ENCODE assay signal across 12 cellular contexts in the genomic region with DNA sequence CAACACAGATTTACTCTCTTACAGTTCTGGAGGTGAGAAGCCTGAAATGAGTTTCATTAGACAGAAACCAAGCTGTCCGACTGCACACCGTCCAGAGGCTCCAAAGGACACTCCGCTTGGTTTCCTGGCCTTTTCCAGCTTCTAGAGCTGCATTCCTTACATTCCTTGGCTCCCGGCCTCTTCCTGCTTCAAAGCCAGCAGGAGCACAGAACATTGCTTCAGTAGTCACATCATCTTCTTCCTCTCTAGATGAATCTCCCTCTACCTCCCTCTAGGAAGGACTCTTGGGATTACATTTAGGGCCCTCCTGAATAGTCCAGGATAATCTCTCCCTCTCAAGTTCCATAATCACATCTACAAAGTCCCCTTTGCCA.
DNase-seq lines count a peak whose midpoint lies in the region; ATAC-seq and TF ChIP-seq lines count a peak whose summit lies in the region.
"Had no signal": no experiment of that assay in that cellular context is flagged by ENCODE, and none has a peak within 500 bp of the region (broad histone marks: within the 10 kb centered on the region; RNA-seq: fewer than 3 reads in every experiment).

No MANE protein-coding gene starts in this region.

- TF ChIP-seq CTCF in AG09319 (IDR thresholded peaks at IDR 0.05; ENCODE audit: low read depth, low read length) (peak; percentile 46), LNCaP clone FGC (IDR thresholded peaks at IDR 0.05; ENCODE audit: control insufficient read depth, extremely low read depth, insufficient read depth) (no peak), lung (IDR thresholded peaks at IDR 0.05; ENCODE audit: control extremely low read depth, extremely low read depth) (no peak)

- WGBS in lung, 2 donors = 40 to 58% methylated on average over 4 of the region's 4 CpGs

- intact Hi-C loops in CD4-positive, alpha-beta memory T cell (cut with micrococcal nuclease) = no loop called here

- H3K27me3 ChIP-seq in lung (ENCODE audit: control insufficient read depth, insufficient read depth) = no peaks in the 10 kb centered on the region
- H3K27me3 ChIP-seq in CD4-positive, alpha-beta memory T cell (ENCODE audit: insufficient read depth, low read length) = no peaks in the 10 kb centered on the region

- no peaks in the 10 kb centered on the region for H3K9me3 ChIP-seq in lung (ENCODE audit: control insufficient read depth in 2 of 2, insufficient read depth in 1 of 2, low read length in 1 of 2)
- no peaks in the 10 kb centered on the region for H3K9me3 ChIP-seq in CD4-positive, alpha-beta memory T cell (ENCODE audit: control insufficient read depth in 1 of 2, low read length in 2 of 2)

- DNase-seq in AG09319 (ENCODE audit: extremely low read depth, low read depth) (peak; percentile 61), LNCaP clone FGC (ENCODE audit: low read depth) (peak; percentile 8), dermis microvascular lymphatic vessel endothelial cell (ENCODE audit: low read depth in 2 of 2) (peak; percentile 3 to 70), lung (ENCODE audit: low spot score) (peak; percentile 68), caudate nucleus (lab: John Stamatoyannopoulos, UW) (no peak)
- no peak for DNase-seq in CD4-positive, alpha-beta memory T cell
- no peak for DNase-seq in activated naive CD8-positive, alpha-beta T cell treated with anti-CD3 and anti-CD28 coated beads for 36 hours
- DNase-seq: Karpas-422; stimulated activated naive CD8-positive, alpha-beta T cell treated with anti-CD3 and anti-CD28 coated beads, Interleukin-15, amount 100 ng/mL, for 72 hours; T-helper 9 cell had no signal

- H3K4me3 Mint-ChIP-seq in CD4-positive, alpha-beta memory T cell = no peak overlapping the region
- H3K4me3 Mint-ChIP-seq in activated naive CD8-positive, alpha-beta T cell treated with anti-CD3 and anti-CD28 coated beads for 36 hours = no peak overlapping the region
- H3K4me3 Mint-ChIP-seq: central memory CD8-positive, alpha-beta T cell; stimulated activated naive CD8-positive, alpha-beta T cell treated with anti-CD3 and anti-CD28 coated beads, Interleukin-15, amount 100 ng/mL, for 72 hours had no signal

- POLR2A ChIA-PET in CD4-positive, alpha-beta memory T cell (lab: Charles Lee; ENCODE audit: partially characterized antibody) = no interaction called here

- H3K4me3 ChIP-seq in LNCaP clone FGC (ENCODE audit: low read depth, low read length) (no peak overlapping the region), lung (no peak overlapping the region)
- no peak overlapping the region for H3K4me3 ChIP-seq in CD4-positive, alpha-beta memory T cell (ENCODE audit: low read length in 2 of 2)

- H3K36me3 ChIP-seq in lung (ENCODE audit: control insufficient read depth in 2 of 2, insufficient read depth in 2 of 2, low read length in 2 of 2) = no peaks in the 10 kb centered on the region
- no peaks in the 10 kb centered on the region for H3K36me3 ChIP-seq in CD4-positive, alpha-beta memory T cell (ENCODE audit: insufficient read depth, low read length)

- peaks cover 2 to 7% of the 10 kb centered on the region in 2 donors for H3K36me3 Mint-ChIP-seq in CD4-positive, alpha-beta memory T cell
- peaks cover 2% of the 10 kb centered on the region for H3K36me3 Mint-ChIP-seq in activated naive CD8-positive, alpha-beta T cell treated with anti-CD3 and anti-CD28 coated beads for 36 hours

- no peaks in the 10 kb centered on the region for H3K27me3 Mint-ChIP-seq in CD4-positive, alpha-beta memory T cell
- no peaks in the 10 kb centered on the region for H3K27me3 Mint-ChIP-seq in activated naive CD8-positive, alpha-beta T cell treated with anti-CD3 and anti-CD28 coated beads for 36 hours
- H3K27me3 Mint-ChIP-seq: central memory CD8-positive, alpha-beta T cell; stimulated activated naive CD8-positive, alpha-beta T cell treated with anti-CD3 and anti-CD28 coated beads, Interleukin-15, amount 100 ng/mL, for 72 hours had no signal

- H3K27ac ChIP-seq in lung (ENCODE audit: low read depth in 1 of 2, low read length in 1 of 2) (peak overlapping the region in 1 of 2 donors; percentile 45), caudate nucleus (ENCODE audit: low read depth, low read length) (no peak overlapping the region)
- no peak overlapping the region for H3K27ac ChIP-seq in CD4-positive, alpha-beta memory T cell (ENCODE audit: low read depth, low read length)

- no peaks in the 10 kb centered on the region for H3K4me1 Mint-ChIP-seq in CD4-positive, alpha-beta memory T cell
- H3K4me1 Mint-ChIP-seq in activated naive CD8-positive, alpha-beta T cell treated with anti-CD3 and anti-CD28 coated beads for 36 hours = no peaks in the 10 kb centered on the region
- H3K4me1 Mint-ChIP-seq: central memory CD8-positive, alpha-beta T cell; stimulated activated naive CD8-positive, alpha-beta T cell treated with anti-CD3 and anti-CD28 coated beads, Interleukin-15, amount 100 ng/mL, for 72 hours had no signal

- peaks cover 0 to 3% (median 0%) of the 10 kb centered on the region in 8 donors for H3K9me3 Mint-ChIP-seq in CD4-positive, alpha-beta memory T cell
- H3K9me3 Mint-ChIP-seq in activated naive CD8-positive, alpha-beta T cell treated with anti-CD3 and anti-CD28 coated beads for 36 hours = peaks cover 3% of the 10 kb centered on the region

- ATAC-seq in lung (ENCODE audit: insufficient read depth, low FRiP score) (peak; percentile 82), GM19324 (IDR thresholded peaks at IDR 0.05; ENCODE audit: low FRiP score, unreplicated experiment) (no peak)
- ATAC-seq: stimulated activated naive CD8-positive, alpha-beta T cell treated with anti-CD3 and anti-CD28 coated beads, Interleukin-15, amount 100 ng/mL, for 72 hours had no signal

- H3K27ac Mint-ChIP-seq in CD4-positive, alpha-beta memory T cell = no peak overlapping the region
- H3K27ac Mint-ChIP-seq in activated naive CD8-positive, alpha-beta T cell treated with anti-CD3 and anti-CD28 coated beads for 36 hours = no peak overlapping the region
- H3K27ac Mint-ChIP-seq: stimulated activated naive CD8-positive, alpha-beta T cell treated with anti-CD3 and anti-CD28 coated beads, Interleukin-15, amount 100 ng/mL, for 72 hours had no signal

- CTCF ChIA-PET in CD4-positive, alpha-beta memory T cell (lab: Charles Lee; ENCODE audit: partially characterized antibody) = no interaction called here

- no peaks in the 10 kb centered on the region for H3K4me1 ChIP-seq in lung (ENCODE audit: control insufficient read depth in 2 of 2, insufficient read depth in 2 of 2, low read length in 2 of 2)
- H3K4me1 ChIP-seq in CD4-positive, alpha-beta memory T cell (ENCODE audit: insufficient read depth, low read length) = no peaks in the 10 kb centered on the region

Comparison
In these comparisons a context has a peak if more than half of its experiments do, and no peak if none do; other contexts are left out.
1. DNase-seq: peak in AG09319 (single experiment), LNCaP clone FGC (single experiment), dermis microvascular lymphatic vessel endothelial cell (2 of 2) and lung (single experiment); none in CD4-positive, alpha-beta memory T cell (0 of 5), caudate nucleus (0 of 61) and activated naive CD8-positive, alpha-beta T cell treated with anti-CD3 and anti-CD28 coated beads for 36 hours (single experiment).